Comparison of ENCODE assay signal across 1 cellular context in the genomic region with DNA sequence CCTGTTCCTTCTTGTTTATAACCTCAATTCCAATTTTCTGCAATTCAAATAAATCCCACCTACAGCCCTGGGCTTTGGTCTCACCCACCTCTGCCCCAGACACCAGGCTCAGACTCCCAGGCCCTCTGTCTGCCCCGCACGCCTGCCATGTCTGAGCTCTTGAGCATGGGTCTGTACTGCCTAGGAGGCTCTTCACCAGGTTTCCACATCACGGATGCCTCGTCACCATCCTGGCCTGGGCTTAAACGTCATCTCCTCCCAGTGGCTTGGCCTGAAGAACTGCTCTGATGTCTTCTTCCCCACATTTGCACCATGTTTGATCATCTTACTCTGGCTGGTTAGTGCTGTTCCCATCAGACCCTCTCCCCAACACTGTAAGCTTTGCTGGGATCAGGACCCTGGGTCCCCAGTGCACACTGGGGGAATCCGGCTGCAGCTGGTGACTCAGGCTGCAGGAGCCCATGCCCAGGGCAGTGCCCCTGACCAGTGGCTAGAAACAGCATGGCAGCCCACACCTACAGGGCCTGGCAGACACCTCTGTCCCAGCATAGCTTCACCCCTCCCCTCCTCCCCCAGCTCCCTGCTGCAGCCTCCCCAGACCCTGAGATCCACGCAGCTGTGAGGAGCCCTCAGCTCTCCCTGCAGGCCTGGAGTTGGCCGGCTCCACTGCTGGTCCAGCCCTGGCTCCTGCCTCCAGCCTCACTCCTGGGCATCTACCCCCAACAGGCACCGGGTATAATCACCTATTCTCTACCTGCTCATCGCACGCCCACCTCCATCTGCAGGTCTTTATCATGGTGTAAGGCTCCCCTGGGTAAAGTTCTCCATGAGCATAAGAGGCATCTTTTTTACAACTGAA.
TF ChIP-seq lines count a peak whose summit lies in the region.

No MANE protein-coding gene starts in this region.

TF ChIP-seq in GM23338, 12 proteins besides CTCF, POLR2A, EP300 and RAD21 (continued from another document):
- TF ChIP-seq, protein P1, sequence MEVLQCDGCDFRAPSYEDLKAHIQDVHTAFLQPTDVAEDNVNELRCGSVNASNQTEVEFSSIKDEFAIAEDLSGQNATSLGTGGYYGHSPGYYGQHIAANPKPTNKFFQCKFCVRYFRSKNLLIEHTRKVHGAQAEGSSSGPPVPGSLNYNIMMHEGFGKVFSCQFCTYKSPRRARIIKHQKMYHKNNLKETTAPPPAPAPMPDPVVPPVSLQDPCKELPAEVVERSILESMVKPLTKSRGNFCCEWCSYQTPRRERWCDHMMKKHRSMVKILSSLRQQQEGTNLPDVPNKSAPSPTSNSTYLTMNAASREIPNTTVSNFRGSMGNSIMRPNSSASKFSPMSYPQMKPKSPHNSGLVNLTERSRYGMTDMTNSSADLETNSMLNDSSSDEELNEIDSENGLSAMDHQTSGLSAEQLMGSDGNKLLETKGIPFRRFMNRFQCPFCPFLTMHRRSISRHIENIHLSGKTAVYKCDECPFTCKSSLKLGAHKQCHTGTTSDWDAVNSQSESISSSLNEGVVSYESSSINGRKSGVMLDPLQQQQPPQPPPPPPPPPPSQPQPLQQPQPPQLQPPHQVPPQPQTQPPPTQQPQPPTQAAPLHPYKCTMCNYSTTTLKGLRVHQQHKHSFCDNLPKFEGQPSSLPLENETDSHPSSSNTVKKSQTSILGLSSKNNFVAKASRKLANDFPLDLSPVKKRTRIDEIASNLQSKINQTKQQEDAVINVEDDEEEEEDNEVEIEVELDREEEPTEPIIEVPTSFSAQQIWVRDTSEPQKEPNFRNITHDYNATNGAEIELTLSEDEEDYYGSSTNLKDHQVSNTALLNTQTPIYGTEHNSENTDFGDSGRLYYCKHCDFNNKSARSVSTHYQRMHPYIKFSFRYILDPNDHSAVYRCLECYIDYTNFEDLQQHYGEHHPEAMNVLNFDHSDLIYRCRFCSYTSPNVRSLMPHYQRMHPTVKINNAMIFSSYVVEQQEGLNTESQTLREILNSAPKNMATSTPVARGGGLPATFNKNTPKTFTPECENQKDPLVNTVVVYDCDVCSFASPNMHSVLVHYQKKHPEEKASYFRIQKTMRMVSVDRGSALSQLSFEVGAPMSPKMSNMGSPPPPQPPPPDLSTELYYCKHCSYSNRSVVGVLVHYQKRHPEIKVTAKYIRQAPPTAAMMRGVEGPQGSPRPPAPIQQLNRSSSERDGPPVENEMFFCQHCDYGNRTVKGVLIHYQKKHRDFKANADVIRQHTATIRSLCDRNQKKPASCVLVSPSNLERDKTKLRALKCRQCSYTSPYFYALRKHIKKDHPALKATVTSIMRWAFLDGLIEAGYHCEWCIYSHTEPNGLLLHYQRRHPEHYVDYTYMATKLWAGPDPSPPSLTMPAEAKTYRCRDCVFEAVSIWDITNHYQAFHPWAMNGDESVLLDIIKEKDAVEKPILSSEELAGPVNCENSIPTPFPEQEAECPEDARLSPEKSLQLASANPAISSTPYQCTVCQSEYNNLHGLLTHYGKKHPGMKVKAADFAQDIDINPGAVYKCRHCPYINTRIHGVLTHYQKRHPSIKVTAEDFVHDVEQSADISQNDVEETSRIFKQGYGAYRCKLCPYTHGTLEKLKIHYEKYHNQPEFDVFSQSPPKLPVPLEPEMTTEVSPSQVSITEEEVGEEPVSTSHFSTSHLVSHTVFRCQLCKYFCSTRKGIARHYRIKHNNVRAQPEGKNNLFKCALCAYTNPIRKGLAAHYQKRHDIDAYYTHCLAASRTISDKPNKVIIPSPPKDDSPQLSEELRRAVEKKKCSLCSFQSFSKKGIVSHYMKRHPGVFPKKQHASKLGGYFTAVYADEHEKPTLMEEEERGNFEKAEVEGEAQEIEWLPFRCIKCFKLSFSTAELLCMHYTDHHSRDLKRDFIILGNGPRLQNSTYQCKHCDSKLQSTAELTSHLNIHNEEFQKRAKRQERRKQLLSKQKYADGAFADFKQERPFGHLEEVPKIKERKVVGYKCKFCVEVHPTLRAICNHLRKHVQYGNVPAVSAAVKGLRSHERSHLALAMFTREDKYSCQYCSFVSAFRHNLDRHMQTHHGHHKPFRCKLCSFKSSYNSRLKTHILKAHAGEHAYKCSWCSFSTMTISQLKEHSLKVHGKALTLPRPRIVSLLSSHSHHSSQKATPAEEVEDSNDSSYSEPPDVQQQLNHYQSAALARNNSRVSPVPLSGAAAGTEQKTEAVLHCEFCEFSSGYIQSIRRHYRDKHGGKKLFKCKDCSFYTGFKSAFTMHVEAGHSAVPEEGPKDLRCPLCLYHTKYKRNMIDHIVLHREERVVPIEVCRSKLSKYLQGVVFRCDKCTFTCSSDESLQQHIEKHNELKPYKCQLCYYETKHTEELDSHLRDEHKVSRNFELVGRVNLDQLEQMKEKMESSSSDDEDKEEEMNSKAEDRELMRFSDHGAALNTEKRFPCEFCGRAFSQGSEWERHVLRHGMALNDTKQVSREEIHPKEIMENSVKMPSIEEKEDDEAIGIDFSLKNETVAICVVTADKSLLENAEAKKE (CRISPR knock-in tag; IDR thresholded peaks at IDR 0.05): no peak
- TF ChIP-seq POLR2AphosphoS5 (IDR thresholded peaks at IDR 0.05; ENCODE audit: low read depth): no peak
- TF ChIP-seq JUNB (IDR thresholded peaks at IDR 0.05; ENCODE audit: unreplicated experiment): no peak
- no peak for TF ChIP-seq EZH2phosphoT487 (IDR thresholded peaks at IDR 0.05; ENCODE audit: unreplicated experiment)
